ENCODE assay signal across 1 cellular context in the genomic region with DNA sequence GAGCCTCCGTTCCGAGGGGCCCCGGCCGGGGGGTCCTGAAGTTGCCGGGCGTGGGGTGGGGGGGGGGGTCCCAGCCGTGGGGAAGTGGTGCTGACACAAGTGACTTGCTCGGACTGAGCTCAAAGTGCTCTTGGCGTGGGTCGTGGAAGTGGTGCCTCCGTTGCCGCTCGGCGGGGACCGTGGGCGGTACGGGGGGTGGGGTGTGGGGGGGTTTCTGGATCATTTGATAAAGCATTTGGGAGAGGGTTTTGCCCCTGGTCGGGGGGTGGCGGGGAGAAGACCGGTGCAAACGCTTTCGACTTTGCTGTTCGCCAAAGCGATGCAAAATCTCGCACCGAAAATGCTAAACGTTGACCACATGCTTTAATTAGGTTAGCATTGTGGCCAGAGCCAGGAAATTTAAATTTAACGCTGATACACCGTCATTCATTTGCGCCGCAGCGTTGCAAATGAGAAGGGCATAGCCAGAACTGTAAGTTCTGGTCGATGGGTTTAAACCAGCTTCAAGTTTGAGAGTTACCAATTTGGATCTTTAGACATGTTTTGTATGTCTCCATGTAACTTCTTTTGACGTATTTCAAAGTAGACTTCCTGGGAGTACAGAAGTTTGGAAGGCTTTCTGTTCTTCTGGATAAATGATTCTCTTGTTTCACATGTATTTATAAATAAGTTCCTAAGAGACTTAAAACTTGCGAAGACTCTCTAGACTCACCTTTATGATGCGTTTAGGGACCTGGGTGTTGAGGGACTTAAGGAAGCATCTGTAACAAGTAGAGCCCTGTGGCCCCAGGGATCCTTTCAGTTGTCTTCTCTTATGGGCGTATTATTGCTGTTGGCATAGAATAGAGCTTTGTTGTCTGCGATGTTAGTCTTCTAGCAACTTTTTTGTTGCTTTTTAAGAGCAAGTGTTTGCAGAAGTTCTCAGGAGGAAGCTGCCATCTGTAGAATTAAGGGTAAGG.
TF ChIP-seq lines count a peak whose summit lies in the region.

No MANE protein-coding gene starts in this region.

TF ChIP-seq in H1, 55 proteins besides CTCF, POLR2A, EP300 and RAD21 (continued from another document):
- 0 out of 2 replicates have a peak, but pooled peaks have one; percentile 16 for TF ChIP-seq POU5F1 (IDR thresholded peaks at IDR 0.05; ENCODE audit: low read depth, low read length)
- no peak for TF ChIP-seq CHD1 (IDR thresholded peaks at IDR 0.05; ENCODE audit: low read depth, low read length)
- 0 out of 2 replicates have a peak, but pooled peaks have one; percentile 15 for TF ChIP-seq SP1 (IDR thresholded peaks at IDR 0.05; ENCODE audit: low read depth, low read length)
- no peak for TF ChIP-seq FOSL1 (IDR thresholded peaks at IDR 0.05; ENCODE audit: insufficient read depth, low read depth, low read length)
- TF ChIP-seq CBX8 (IDR thresholded peaks at IDR 0.05; ENCODE audit: borderline replicate concordance, low read depth, low read length) = no peak
- TF ChIP-seq BACH1 (IDR thresholded peaks at IDR 0.05; ENCODE audit: low read length) = no peak
- TF ChIP-seq, protein P1, sequence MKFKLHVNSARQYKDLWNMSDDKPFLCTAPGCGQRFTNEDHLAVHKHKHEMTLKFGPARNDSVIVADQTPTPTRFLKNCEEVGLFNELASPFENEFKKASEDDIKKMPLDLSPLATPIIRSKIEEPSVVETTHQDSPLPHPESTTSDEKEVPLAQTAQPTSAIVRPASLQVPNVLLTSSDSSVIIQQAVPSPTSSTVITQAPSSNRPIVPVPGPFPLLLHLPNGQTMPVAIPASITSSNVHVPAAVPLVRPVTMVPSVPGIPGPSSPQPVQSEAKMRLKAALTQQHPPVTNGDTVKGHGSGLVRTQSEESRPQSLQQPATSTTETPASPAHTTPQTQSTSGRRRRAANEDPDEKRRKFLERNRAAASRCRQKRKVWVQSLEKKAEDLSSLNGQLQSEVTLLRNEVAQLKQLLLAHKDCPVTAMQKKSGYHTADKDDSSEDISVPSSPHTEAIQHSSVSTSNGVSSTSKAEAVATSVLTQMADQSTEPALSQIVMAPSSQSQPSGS (IDR thresholded peaks at IDR 0.05; ENCODE audit: low read length) = no peak
- TF ChIP-seq BCL11A (IDR thresholded peaks at IDR 0.05; ENCODE audit: low read depth in 2 of 2, low read length in 2 of 2) = no peak
- TF ChIP-seq NANOG (IDR thresholded peaks at IDR 0.05; ENCODE audit: insufficient read depth, low read depth, low read length, poor library complexity, severe bottlenecking) = no peak
- no peak for TF ChIP-seq CEBPB (IDR thresholded peaks at IDR 0.05; ENCODE audit: low read depth, low read length)
- peak; percentile 63; the same call in 1 of the 2 replicates for TF ChIP-seq TCF12 (IDR thresholded peaks at IDR 0.05; ENCODE audit: low read depth, low read length)
- TF ChIP-seq SRF (IDR thresholded peaks at IDR 0.05; ENCODE audit: low read depth, low read length) = no peak
- TF ChIP-seq CTBP2 (IDR thresholded peaks at IDR 0.05; ENCODE audit: borderline replicate concordance, insufficient read depth, insufficient read length, low read length) = no peak
- TF ChIP-seq POLR2AphosphoS5 (IDR thresholded peaks at IDR 0.05; ENCODE audit: low read depth, low read length) = peak; percentile 84
TF ChIP-seq in H1: peak in this region for 5.
